ENCODE assay signal across 13 cellular contexts in the genomic region with DNA sequence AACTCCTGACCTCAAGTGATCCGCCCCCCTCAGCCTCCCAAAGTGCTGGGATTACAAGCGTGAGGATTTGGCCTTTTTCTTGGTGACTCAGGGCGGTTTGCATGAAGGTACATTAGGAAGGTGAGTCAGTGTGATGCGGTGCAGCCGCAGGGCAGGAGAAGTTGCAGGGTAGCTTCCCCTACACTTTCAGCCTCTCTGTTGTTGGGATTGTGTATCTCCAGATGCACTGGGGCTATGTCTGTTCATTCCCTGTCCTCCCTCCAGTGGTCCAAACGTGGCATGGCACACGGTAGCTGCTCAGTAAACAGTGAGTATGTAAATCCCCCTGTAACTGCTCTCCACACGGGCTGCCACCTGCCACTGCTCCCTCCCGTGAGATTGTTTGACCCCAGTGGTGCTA.
A peak's percentile ranks its signal among the peaks of the same experiment; 100 is the strongest.
DNase-seq lines count a peak whose midpoint lies in the region; ATAC-seq and TF ChIP-seq lines count a peak whose summit lies in the region.
"Had no signal": no experiment of that assay in that cellular context is flagged by ENCODE, and none has a peak within 500 bp of the region (broad histone marks: within the 10 kb centered on the region; RNA-seq: fewer than 3 reads in every experiment).

No MANE protein-coding gene starts in this region.

- H3K27me3 ChIP-seq in A673 (replicated peaks; ENCODE audit: insufficient read depth, low read depth, low read length, poor library complexity) = no peaks in the 10 kb centered on the region
- H3K27me3 ChIP-seq in H9 (ENCODE audit: insufficient read depth, low read length) = no peaks in the 10 kb centered on the region

- no peak overlapping the region for H2BK15ac ChIP-seq in H9 (ENCODE audit: low read depth, low read length)

- H3K4ac ChIP-seq in H9 (ENCODE audit: low read depth, low read length) = no peak overlapping the region

- no peaks in the 10 kb centered on the region for H3K36me3 ChIP-seq in A673 (ENCODE audit: insufficient read depth, low read length, poor library complexity, severe bottlenecking)

- H2BK20ac ChIP-seq in H9 (ENCODE audit: low read depth, low read length, poor library complexity, severe bottlenecking) = no peak overlapping the region

- H3K4me3 Mint-ChIP-seq in H9 = no peak overlapping the region
- H3K4me3 Mint-ChIP-seq: CD4-positive, alpha-beta T cell; naive thymus-derived CD8-positive, alpha-beta T cell had no signal

- intact Hi-C loops in A673 (cut with micrococcal nuclease; ENCODE audit: unreplicated experiment) = loop anchor here (10.0 kb wide), 1 partner anchor 154 kb away; no protein-coding TSS in a partner anchor

- no peaks in the 10 kb centered on the region for H4K20me1 ChIP-seq in H9 (ENCODE audit: control insufficient read depth, insufficient read depth, insufficient read length)

- no peak overlapping the region for H4K8ac ChIP-seq in H9 (replicated peaks; ENCODE audit: insufficient read length, low read depth, low read length)

- no peak overlapping the region for H2AFZ ChIP-seq in H9 (ENCODE audit: low read length)

- no peaks in the 10 kb centered on the region for H3K4me1 Mint-ChIP-seq in H9
- H3K4me1 Mint-ChIP-seq: naive thymus-derived CD8-positive, alpha-beta T cell had no signal

- H3K9me3 Mint-ChIP-seq in H9 = no peaks in the 10 kb centered on the region
- H3K9me3 Mint-ChIP-seq: activated naive CD4-positive, alpha-beta T cell treated with anti-CD3 and anti-CD28 coated beads, Interleukin-2, amount 50 U/mL, for 72 hours; CD4-positive, alpha-beta T cell; naive thymus-derived CD8-positive, alpha-beta T cell had no signal

- no peak overlapping the region for H3K4me2 ChIP-seq in H9 (ENCODE audit: insufficient read depth, insufficient read length, low read length)

- H3K14ac ChIP-seq in H9 (ENCODE audit: insufficient read depth, low read length) = no peak overlapping the region

- H3K9me3 ChIP-seq in A673 (ENCODE audit: low read depth, low read length, poor library complexity, severe bottlenecking) = no peaks in the 10 kb centered on the region
- no peaks in the 10 kb centered on the region for H3K9me3 ChIP-seq in H9 (ENCODE audit: control insufficient read depth, low read depth, low read length)

- no CpG with 5 or more reads among the region's 9 CpGs for WGBS in H9 (ENCODE audit: extremely low coverage, insufficient read length, low lambda C conversion rate)

- no TSS peak for BruUV-seq in A673 (replicated peaks; lab: Mats Ljungman, UMichigan)

- H3K36me3 Mint-ChIP-seq in H9 (ENCODE audit: insufficient read depth in 1 of 3, low read depth in 3 of 3) = peaks cover 0 to 49% (median 7%) of the 10 kb centered on the region in 3 experiments; a peak in 4 of 7 replicates
- H3K36me3 Mint-ChIP-seq: activated naive CD4-positive, alpha-beta T cell treated with anti-CD3 and anti-CD28 coated beads, Interleukin-2, amount 50 U/mL, for 72 hours had no signal

- H3K4me1 ChIP-seq in A673 (ENCODE audit: insufficient read depth, low read length, poor library complexity, severe bottlenecking) (peaks cover 8% of the 10 kb centered on the region), H9 (ENCODE audit: insufficient read depth, low read length) (no peaks in the 10 kb centered on the region)

- POLR2A ChIA-PET in A673 (lab: Charles Lee; ENCODE audit: low non-redundant PET) (no interaction called here), RWPE1 (lab: Yijun Ruan, JAX; ENCODE audit: low non-redundant PET) (no interaction called here)

- no peak overlapping the region for H2BK5ac ChIP-seq in H9 (ENCODE audit: insufficient read length, low read length)

- CTCF ChIA-PET in A673 (lab: Charles Lee) (interaction anchor here (0.6 to 0.7 kb wide), 2 partner anchors 16 to 363 kb away, joined by 4 read pairs; no protein-coding TSS in a partner anchor), RWPE1 (lab: Yijun Ruan, JAX) (interaction anchor here (0.5 to 1.2 kb wide), 10 partner anchors 9 to 689 kb away, joined by 3 to 8 read pairs (median 3); no protein-coding TSS in a partner anchor)

- H3K9ac ChIP-seq in H9 (ENCODE audit: extremely low read depth, insufficient read length, low read length) = no peak overlapping the region

- H3T11ph ChIP-seq in H9 (ENCODE audit: low read length) = no peak overlapping the region

- H3K27ac ChIP-seq in A673 (ENCODE audit: low read depth, low read length, poor library complexity, severe bottlenecking) (no peak overlapping the region), H9 (ENCODE audit: insufficient read length, low read depth, low read length) (no peak overlapping the region), RWPE1 (no peak overlapping the region)

- no peaks in the 10 kb centered on the region for H3K23me2 ChIP-seq in H9 (ENCODE audit: insufficient read length, low read depth, low read length, poor library complexity, severe bottlenecking)

- H3K4me3 ChIP-seq in A673 (ENCODE audit: low read depth, low read length, poor library complexity, severe bottlenecking) (no peak overlapping the region), fibroblast of pulmonary artery (replicated peaks; ENCODE audit: low read depth, low read length) (no peak overlapping the region)

- ATAC-seq in HG02798 (IDR thresholded peaks at IDR 0.05; ENCODE audit: poor library complexity, unreplicated experiment) = no peak
- ATAC-seq in HG03565 (IDR thresholded peaks at IDR 0.05; ENCODE audit: unreplicated experiment) = no peak
- ATAC-seq: activated naive CD4-positive, alpha-beta T cell treated with anti-CD3 and anti-CD28 coated beads, Interleukin-2, amount 50 U/mL, for 72 hours; naive thymus-derived CD8-positive, alpha-beta T cell had no signal

- no peak overlapping the region for H3K18ac ChIP-seq in H9 (ENCODE audit: insufficient read length, low read depth, low read length)

- no peak overlapping the region for H2BK12ac ChIP-seq in H9 (ENCODE audit: insufficient read length, low read depth, low read length)

- H2BK120ac ChIP-seq in H9 (ENCODE audit: low read depth, low read length, poor library complexity, severe bottlenecking) = no peak overlapping the region

- DNase-seq in A673 (ENCODE audit: low spot score) (peak; percentile 47), H9 (peak; percentile 73), RWPE1 (ENCODE audit: low spot score) (peak; percentile 91), fibroblast of pulmonary artery (ENCODE audit: low read depth) (peak; percentile 17)
- no peak for DNase-seq in activated T-cell treated with anti-CD3 and anti-CD28 coated beads, Interleukin-2, amount 50 U/mL, for 1 hour
- no peak for DNase-seq in activated naive CD4-positive, alpha-beta T cell (lab: John Stamatoyannopoulos, UW)
- DNase-seq: CD4-positive, alpha-beta T cell; naive thymus-derived CD8-positive, alpha-beta T cell; NCI-H187; T1000 had no signal

- H2AK5ac ChIP-seq in H9 (ENCODE audit: insufficient read length, low read length) = no peak overlapping the region

- no peak overlapping the region for H3K27ac Mint-ChIP-seq in H9
- H3K27ac Mint-ChIP-seq: CD4-positive, alpha-beta T cell had no signal

- H3K79me1 ChIP-seq in H9 (ENCODE audit: insufficient read depth, low read depth, low read length, poor library complexity, severe bottlenecking) = no peaks in the 10 kb centered on the region

- no peak overlapping the region for H4K5ac ChIP-seq in H9 (ENCODE audit: insufficient read length, low read depth, low read length)

- H3K56ac ChIP-seq in H9 (ENCODE audit: insufficient read length, low read depth, low read length) = no peak overlapping the region

- no peaks in the 10 kb centered on the region for H3K27me3 Mint-ChIP-seq in H9 (ENCODE audit: low read depth)
- H3K27me3 Mint-ChIP-seq: CD4-positive, alpha-beta T cell; naive thymus-derived CD8-positive, alpha-beta T cell had no signal

- TF ChIP-seq CTCF in A673 (conservative IDR thresholded peaks at IDR 0.05; ENCODE audit: low read depth, low read length) (peak; percentile 33), H9 (conservative IDR thresholded peaks at IDR 0.05) (peak; percentile 53; the same call in 2 of the 3 replicates), RWPE1 (conservative IDR thresholded peaks at IDR 0.05; ENCODE audit: low read depth) (no peak), fibroblast of pulmonary artery (IDR thresholded peaks at IDR 0.05; ENCODE audit: low read length, missing control alignments) (peak; percentile 36)

- H3K23ac ChIP-seq in H9 (ENCODE audit: insufficient read length, low read depth, low read length) = no peak overlapping the region

- H3K79me2 ChIP-seq in H9 (ENCODE audit: insufficient read depth, low read length) = no peaks in the 10 kb centered on the region

- H4K91ac ChIP-seq in H9 (ENCODE audit: insufficient read length, low read depth, low read length) = no peak overlapping the region

Comparison
In these comparisons a context has a peak if more than half of its experiments do, and no peak if none do; other contexts are left out.
1. DNase-seq: peak in A673 (single experiment), H9 (single experiment), RWPE1 (single experiment) and fibroblast of pulmonary artery (single experiment); none in activated T-cell treated with anti-CD3 and anti-CD28 coated beads, Interleukin-2, amount 50 U/mL, for 1 hour (single experiment) and activated naive CD4-positive, alpha-beta T cell (0 of 4).